ENCODE assay signal across 8 cellular contexts in genomic region chr15:82197734-82198594, GRCh38.
DNase-seq lines count a peak whose midpoint lies in the region; ATAC-seq, FAIRE-seq and TF ChIP-seq lines count a peak whose summit lies in the region.

No MANE protein-coding gene starts in this region.

- H3K36me3 ChIP-seq in DOHH2 (ENCODE audit: control insufficient read depth, low read length) (no peaks in the 10 kb centered on the region), Peyer's patch (peaks cover 0 to 9% (median 0%) of the 10 kb centered on the region in 3 donors), neuronal stem cell (replicated peaks in 1 of 2; ENCODE audit: control insufficient read depth in 2 of 2, insufficient read depth in 2 of 2, low read length in 2 of 2) (no peaks in the 10 kb centered on the region), tibial artery (no peaks in the 10 kb centered on the region)

- H2AK5ac ChIP-seq in neuronal stem cell (ENCODE audit: low read depth, low read length) = no peak overlapping the region

- H3K9me2 ChIP-seq in DOHH2 (replicated peaks; ENCODE audit: control insufficient read depth, low read length) = no peaks in the 10 kb centered on the region

- TF ChIP-seq CTCF in DOHH2 (IDR thresholded peaks at IDR 0.05; ENCODE audit: low read depth, low read length, poor library complexity, severe bottlenecking) (peak; percentile 83), Peyer's patch (IDR thresholded peaks at IDR 0.05) (peak; percentile 14 to 69 (median 62)), fibroblast of the aortic adventitia (IDR thresholded peaks at IDR 0.05; ENCODE audit: insufficient read depth, low read length) (peak; percentile 73), tibial artery (IDR thresholded peaks at IDR 0.05) (peak; percentile 75 to 76)

- no peak overlapping the region for H2BK15ac ChIP-seq in neuronal stem cell (ENCODE audit: low read length)

- H3K27me3 ChIP-seq in DOHH2 (ENCODE audit: control insufficient read depth, low read length) (no peaks in the 10 kb centered on the region), Peyer's patch (no peaks in the 10 kb centered on the region), neuronal stem cell (ENCODE audit: control insufficient read depth in 3 of 3, insufficient read depth in 3 of 3, low read depth in 1 of 3, low read length in 3 of 3) (no peaks in the 10 kb centered on the region), tibial artery (no peaks in the 10 kb centered on the region)

- intact Hi-C loops in tibial artery (cut with DNase I; ENCODE audit: low total_unique reads) = no loop called here

- no peaks in the 10 kb centered on the region for H3K79me2 ChIP-seq in DOHH2 (ENCODE audit: control insufficient read depth, low read length)

- no peak overlapping the region for H3K4ac ChIP-seq in neuronal stem cell (ENCODE audit: low read length)

- H3K4me3 Mint-ChIP-seq in activated T-cell treated with anti-CD3 and anti-CD28 coated beads, Interleukin-2, amount 50 U/mL, for 72 hours = no peak overlapping the region

- WGBS in neuronal stem cell (ENCODE audit: extremely low coverage in 2 of 2, insufficient read length in 2 of 2, insufficient replicate concordance in 1 of 2), 2 donors = no CpG with 5 or more reads among the region's 8 CpGs

- H3K4me1 Mint-ChIP-seq in activated T-cell treated with anti-CD3 and anti-CD28 coated beads, Interleukin-2, amount 50 U/mL, for 72 hours (ENCODE audit: low read depth) = peaks cover 6% of the 10 kb centered on the region

- TF ChIP-seq POLR2A in Peyer's patch (IDR thresholded peaks at IDR 0.05) = no peak

- H3K23ac ChIP-seq in neuronal stem cell (ENCODE audit: low read depth, low read length, poor library complexity) = no peak overlapping the region

- peak; percentile 64 for DNase-seq in HTR-8/SVneo (ENCODE audit: insufficient read length, low spot score)
- peak; percentile 35 to 78 (median 49) for DNase-seq in Peyer's patch
- DNase-seq in activated T-cell treated with anti-CD3 and anti-CD28 coated beads, Interleukin-2, amount 50 U/mL, for 72 hours = peak; percentile 54 to 59
- peak; percentile 84 for DNase-seq in fibroblast of the aortic adventitia (ENCODE audit: low read depth)
- peak; percentile 60 for DNase-seq in neuronal stem cell (ENCODE audit: low spot score)
- peak; percentile 62 to 69 for DNase-seq in tibial artery

- peak; percentile 51 for FAIRE-seq in HTR-8/SVneo (lab: Jason Lieb, UNC)

- H2AFZ ChIP-seq in neuronal stem cell (ENCODE audit: low read length) = no peak overlapping the region

- no peak overlapping the region for H2BK5ac ChIP-seq in neuronal stem cell (ENCODE audit: low read length)

- no peaks in the 10 kb centered on the region for H3K9me3 Mint-ChIP-seq in activated T-cell treated with anti-CD3 and anti-CD28 coated beads, Interleukin-2, amount 50 U/mL, for 72 hours

- H3K9me3 ChIP-seq in DOHH2 (ENCODE audit: control insufficient read depth, insufficient read depth, low read length) = no peaks in the 10 kb centered on the region
- H3K9me3 ChIP-seq in Peyer's patch = no peaks in the 10 kb centered on the region
- no peaks in the 10 kb centered on the region for H3K9me3 ChIP-seq in neuronal stem cell (replicated peaks in 1 of 2; ENCODE audit: control insufficient read depth in 2 of 2, insufficient read depth in 1 of 2, low read depth in 1 of 2, low read length in 2 of 2)
- H3K9me3 ChIP-seq in tibial artery = no peaks in the 10 kb centered on the region

- no peaks in the 10 kb centered on the region for H3K27me3 Mint-ChIP-seq in activated T-cell treated with anti-CD3 and anti-CD28 coated beads, Interleukin-2, amount 50 U/mL, for 72 hours (ENCODE audit: low read depth)

- ATAC-seq in GM21447 (IDR thresholded peaks at IDR 0.05; ENCODE audit: unreplicated experiment) = peak; percentile 84
- peak; percentile 76 to 77 for ATAC-seq in activated T-cell treated with anti-CD3 and anti-CD28 coated beads, Interleukin-2, amount 50 U/mL, for 72 hours (replicated peaks in 1 of 2)

- no peak overlapping the region for H3K14ac ChIP-seq in neuronal stem cell (ENCODE audit: low read length)

- H3K4me3 ChIP-seq in DOHH2 (ENCODE audit: low read length) (no peak overlapping the region), Peyer's patch (no peak overlapping the region), fibroblast of the aortic adventitia (ENCODE audit: low read depth, low read length) (no peak overlapping the region), neuronal stem cell (ENCODE audit: low read length in 2 of 2) (no peak overlapping the region), tibial artery (no peak overlapping the region)

- H4K20me1 ChIP-seq in DOHH2 (ENCODE audit: control insufficient read depth, insufficient read depth, low read depth, low read length) = no peaks in the 10 kb centered on the region

- no peaks in the 10 kb centered on the region for H3K79me1 ChIP-seq in neuronal stem cell (ENCODE audit: low read depth, low read length)

- peaks cover 0 to 2% of the 10 kb centered on the region in 2 donors for H3K36me3 Mint-ChIP-seq in activated T-cell treated with anti-CD3 and anti-CD28 coated beads, Interleukin-2, amount 50 U/mL, for 72 hours (ENCODE audit: insufficient read depth in 2 of 2)

- H4K8ac ChIP-seq in neuronal stem cell (ENCODE audit: low read depth, low read length) = no peak overlapping the region

- no peak overlapping the region for H3K27ac Mint-ChIP-seq in activated T-cell treated with anti-CD3 and anti-CD28 coated beads, Interleukin-2, amount 50 U/mL, for 72 hours

- H3K27ac ChIP-seq in DOHH2 (ENCODE audit: low read depth, low read length) (no peak overlapping the region), Peyer's patch (no peak overlapping the region), neuronal stem cell (replicated peaks; ENCODE audit: low read length) (no peak overlapping the region), tibial artery (no peak overlapping the region)

- H4K91ac ChIP-seq in neuronal stem cell (ENCODE audit: low read depth, low read length, poor library complexity) = no peak overlapping the region

- 0 out of 2 replicates have a peak, but pooled peaks cover 4% of the 10 kb centered on the region for H3F3A ChIP-seq in DOHH2 (ENCODE audit: control insufficient read depth, insufficient read depth)

- H3K4me1 ChIP-seq in DOHH2 (ENCODE audit: control insufficient read depth, low read length) (peaks cover 9% of the 10 kb centered on the region), Peyer's patch (no peaks in the 10 kb centered on the region), neuronal stem cell (ENCODE audit: control insufficient read depth in 2 of 2, insufficient read depth in 1 of 2, low read depth in 1 of 2, low read length in 2 of 2) (no peaks in the 10 kb centered on the region), tibial artery (no peaks in the 10 kb centered on the region)

- no peak overlapping the region for H2BK120ac ChIP-seq in neuronal stem cell (ENCODE audit: low read depth, low read length)

- H2BK12ac ChIP-seq in neuronal stem cell (ENCODE audit: low read length) = no peak overlapping the region

- no peak overlapping the region for H3K9ac ChIP-seq in neuronal stem cell (ENCODE audit: low read depth, low read length, poor library complexity)

- no peak overlapping the region for H3K4me2 ChIP-seq in DOHH2 (ENCODE audit: low read length)
- no peak overlapping the region for H3K4me2 ChIP-seq in neuronal stem cell (ENCODE audit: insufficient read depth, low read length, poor library complexity, severe bottlenecking)

- no peak overlapping the region for H3K18ac ChIP-seq in neuronal stem cell (ENCODE audit: low read length)
